8 cellular contexts compared by ENCODE assay signal in the genomic region with DNA sequence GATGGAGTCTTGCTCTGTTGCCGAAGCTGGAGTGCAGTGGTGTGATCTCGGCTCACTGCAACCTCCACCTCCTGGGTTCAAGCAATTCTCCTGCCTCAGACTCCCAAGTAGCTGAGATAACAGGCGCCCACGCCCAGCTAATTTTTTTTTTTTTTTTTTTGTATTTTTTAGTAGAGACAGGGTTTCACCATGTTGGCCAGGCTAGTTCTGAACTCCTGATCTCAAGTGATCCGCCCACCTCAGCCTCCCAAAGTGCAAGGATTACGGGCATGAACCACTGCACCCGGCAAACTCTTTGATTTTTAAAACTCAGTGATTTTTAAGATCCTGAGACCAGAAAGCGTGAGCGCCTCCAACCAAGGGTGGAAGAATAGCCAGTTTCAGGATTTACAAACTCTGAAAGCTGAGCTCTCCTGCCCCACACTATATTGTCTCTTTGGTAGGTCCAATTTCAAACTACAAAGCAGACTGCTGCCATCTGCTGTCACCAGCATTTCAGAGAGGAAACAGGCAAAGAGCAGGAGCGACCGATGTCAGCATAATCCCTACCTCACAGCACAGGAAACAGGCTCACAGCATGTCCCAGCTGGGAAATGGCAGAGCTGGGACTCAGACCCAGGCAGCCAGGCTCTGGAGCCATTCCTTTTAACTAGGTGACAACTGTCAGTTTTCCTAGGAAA. TPM values are rescaled to one million over a fixed set of nuclear protein-coding genes. Genes with fewer than 3 reads are reported as not detected.
DNase-seq lines count a peak whose midpoint lies in the region; ATAC-seq and TF ChIP-seq lines count a peak whose summit lies in the region.

No MANE protein-coding gene starts in this region.

- H2BK120ac ChIP-seq in trophoblast cell (ENCODE audit: insufficient read depth, low read length, poor library complexity), result no peak overlapping the region

- intact Hi-C loops in activated CD4-positive, alpha-beta memory T cell treated with anti-CD3 and anti-CD28 coated beads for 36 hours (cut with micrococcal nuclease), result loop anchor here (1.0 kb wide), 1 partner anchor 65 kb away; no protein-coding TSS in a partner anchor

- no peak overlapping the region for H3K4me2 ChIP-seq in Karpas-422 (ENCODE audit: low read depth, low read length, poor library complexity, severe bottlenecking)
- H3K4me2 ChIP-seq in trophoblast cell (ENCODE audit: low read length), result no peak overlapping the region

- H4K20me1 ChIP-seq in Karpas-422 (ENCODE audit: insufficient read depth, low read depth, low read length), result peaks cover 3% of the 10 kb centered on the region; the same call in 1 of the 2 replicates

- no peak overlapping the region for H2BK5ac ChIP-seq in trophoblast cell (ENCODE audit: low read depth, low read length, poor library complexity)

- no peak overlapping the region for H2AFZ ChIP-seq in Karpas-422 (ENCODE audit: low read length)
- no peak overlapping the region for H2AFZ ChIP-seq in trophoblast cell (ENCODE audit: insufficient read depth, low read length, poor library complexity)

- H3K4ac ChIP-seq in trophoblast cell (ENCODE audit: low read depth, low read length), result no peak overlapping the region

- no peaks in the 10 kb centered on the region for H3K9me2 ChIP-seq in Karpas-422 (replicated peaks; ENCODE audit: insufficient read depth, low read length)

- H4K91ac ChIP-seq in trophoblast cell (ENCODE audit: low read depth, low read length), result no peak overlapping the region

- H3K4me3 ChIP-seq in Karpas-422 (ENCODE audit: low read length), result no peak overlapping the region
- H3K4me3 ChIP-seq in liver (ENCODE audit: low read depth in 1 of 3, low read length in 3 of 3), result no peak overlapping the region
- no peak overlapping the region for H3K4me3 ChIP-seq in trophoblast cell (ENCODE audit: low read depth, low read length)

- H3K27me3 ChIP-seq in Karpas-422 (ENCODE audit: low read length) (no peaks in the 10 kb centered on the region), liver (ENCODE audit: control insufficient read depth in 4 of 4, insufficient read depth in 4 of 4, low read length in 3 of 4) (no peaks in the 10 kb centered on the region), trophoblast cell (ENCODE audit: insufficient read depth, low read length) (no peaks in the 10 kb centered on the region)

- H3K36me3 ChIP-seq in Karpas-422 (ENCODE audit: insufficient read depth, low read length) (peaks cover 10% of the 10 kb centered on the region; the same call in 1 of the 2 replicates), liver (ENCODE audit: control insufficient read depth in 4 of 4, insufficient read depth in 3 of 4, low read depth in 1 of 4, low read length in 3 of 4) (peaks cover 0 to 10% (median 4%) of the 10 kb centered on the region in 4 donors), trophoblast cell (ENCODE audit: control insufficient read depth in 1 of 2, insufficient read depth in 2 of 2, low read length in 2 of 2) (peaks cover 11 to 13% of the 10 kb centered on the region in 2 experiments)

- no peak overlapping the region for H4K8ac ChIP-seq in trophoblast cell (ENCODE audit: low read depth, low read length)

- ATAC-seq in HG03135 (IDR thresholded peaks at IDR 0.05; ENCODE audit: unreplicated experiment), result no peak

- H2BK12ac ChIP-seq in trophoblast cell (ENCODE audit: low read length), result no peak overlapping the region

- no peaks in the 10 kb centered on the region for H3K79me1 ChIP-seq in trophoblast cell (ENCODE audit: low read length)

- H3K27me3 Mint-ChIP-seq in activated CD4-positive, alpha-beta memory T cell treated with anti-CD3 and anti-CD28 coated beads for 36 hours, result no peaks in the 10 kb centered on the region

- 61% methylated on average over 11 of the region's 11 CpGs for WGBS in liver
- WGBS in trophoblast cell (ENCODE audit: extremely low coverage, insufficient coverage, insufficient read length), result no CpG with 5 or more reads among the region's 11 CpGs

- peaks cover 40% of the 10 kb centered on the region for H3K4me1 Mint-ChIP-seq in activated CD4-positive, alpha-beta memory T cell treated with anti-CD3 and anti-CD28 coated beads for 36 hours (ENCODE audit: low read depth)

- H3K23ac ChIP-seq in trophoblast cell (ENCODE audit: low read length), result no peak overlapping the region

- peaks cover 21% of the 10 kb centered on the region for H3K4me1 ChIP-seq in Karpas-422 (ENCODE audit: low read length)
- H3K4me1 ChIP-seq in liver (ENCODE audit: control insufficient read depth in 4 of 4, insufficient read depth in 4 of 4, low read length in 3 of 4), result peaks cover 0 to 16% (median 13%) of the 10 kb centered on the region in 4 donors
- H3K4me1 ChIP-seq in trophoblast cell (ENCODE audit: control insufficient read depth in 1 of 2, insufficient read depth in 2 of 2, low read length in 2 of 2), result peaks cover 3% of the 10 kb centered on the region in 2 experiments

- DNase-seq in D341Med (ENCODE audit: low spot score) (peak; percentile 68), Karpas-422 (peak; percentile 67), caudate nucleus (lab: John Stamatoyannopoulos, UW) (no peak), trophoblast cell (no peak), mesenteric fat pad (ENCODE audit: low spot score) (no peak)
- DNase-seq in activated CD4-positive, alpha-beta memory T cell treated with anti-CD3 and anti-CD28 coated beads for 36 hours, result peak; percentile 50

- H3K79me2 ChIP-seq in Karpas-422 (ENCODE audit: low read length) (peaks cover 56% of the 10 kb centered on the region), trophoblast cell (ENCODE audit: control insufficient read depth, insufficient read depth, low read length, poor library complexity) (peaks cover 2% of the 10 kb centered on the region)

- peak; percentile 26 for TF ChIP-seq CTCF in liver (IDR thresholded peaks at IDR 0.05; ENCODE audit: low read depth, low read length, missing input control)

- H3K9me3 ChIP-seq in Karpas-422 (ENCODE audit: low read length), result no peaks in the 10 kb centered on the region
- H3K9me3 ChIP-seq in liver (ENCODE audit: control insufficient read depth in 4 of 4, low read length in 3 of 4), result no peaks in the 10 kb centered on the region
- H3K9me3 ChIP-seq in trophoblast cell (ENCODE audit: insufficient read depth, low read depth, low read length), result no peaks in the 10 kb centered on the region

- no peak overlapping the region for H3K14ac ChIP-seq in trophoblast cell (ENCODE audit: low read length)

- TF ChIP-seq RAD21 in liver (IDR thresholded peaks at IDR 0.05), result peak; percentile 67 to 71

- H4K12ac ChIP-seq in trophoblast cell (ENCODE audit: low read depth, low read length), result no peak overlapping the region

- CTCF ChIA-PET in activated CD4-positive, alpha-beta memory T cell treated with anti-CD3 and anti-CD28 coated beads for 36 hours (lab: Charles Lee), result interaction anchor here (0.7 to 6.9 kb wide), 21 partner anchors 9 to 128 kb away, joined by 3 to 202 read pairs (median 7); a partner anchor contains a TSS

- H3K36me3 Mint-ChIP-seq in activated CD4-positive, alpha-beta memory T cell treated with anti-CD3 and anti-CD28 coated beads for 36 hours, result peaks cover 5% of the 10 kb centered on the region

- H3K18ac ChIP-seq in trophoblast cell (ENCODE audit: low read length), result no peak overlapping the region

- peak overlapping the region; percentile 47 for H3K27ac ChIP-seq in Karpas-422 (ENCODE audit: low read length)
- peak overlapping the region in 1 of 2 donors; percentile 61 for H3K27ac ChIP-seq in liver (ENCODE audit: low read depth in 1 of 2, low read length in 2 of 2)
- no peak overlapping the region for H3K27ac ChIP-seq in caudate nucleus (ENCODE audit: low read depth, low read length)
- H3K27ac ChIP-seq in trophoblast cell (ENCODE audit: low read depth, low read length), result no peak overlapping the region

- H3K4me3 Mint-ChIP-seq in activated CD4-positive, alpha-beta memory T cell treated with anti-CD3 and anti-CD28 coated beads for 36 hours, result no peak overlapping the region

- peak overlapping the region; percentile 46 for H3K27ac Mint-ChIP-seq in activated CD4-positive, alpha-beta memory T cell treated with anti-CD3 and anti-CD28 coated beads for 36 hours

- H3K9ac ChIP-seq in Karpas-422 (ENCODE audit: low read length), result no peak overlapping the region
- H3K9ac ChIP-seq in liver (ENCODE audit: low read depth in 1 of 2, low read length in 2 of 2), result no peak overlapping the region
- no peak overlapping the region for H3K9ac ChIP-seq in trophoblast cell (ENCODE audit: low read length)

- no peaks in the 10 kb centered on the region for H3K9me3 Mint-ChIP-seq in activated CD4-positive, alpha-beta memory T cell treated with anti-CD3 and anti-CD28 coated beads for 36 hours

- H2AK5ac ChIP-seq in trophoblast cell (ENCODE audit: low read length), result no peak overlapping the region

- POLR2A ChIA-PET in activated CD4-positive, alpha-beta memory T cell treated with anti-CD3 and anti-CD28 coated beads for 36 hours (lab: Charles Lee), result interaction anchor here (0.6 to 1.9 kb wide), 2 partner anchors 9 to 473 kb away, joined by 3 to 8 read pairs; a partner anchor contains a TSS

RNA-seq across cellular contexts. Expression of a gene that starts 9.2 kb away (rescaled TPM):
- 68.5 and 136 TPM in 2 replicates for total RNA-seq in Karpas-422 (2014; rRNA removed; shearing (Covaris generic); ENCODE audit: low replicate concordance)
- 10 to 100 TPM; 80.3 to 84.3 TPM for total RNA-seq in activated CD4-positive, alpha-beta memory T cell treated with anti-CD3 and anti-CD28 coated beads for 36 hours
- 10 to 100 TPM; 19.3 to 33.3 TPM for total RNA-seq in liver
- 10 to 100 TPM; 27.7 to 45.2 TPM for polyA plus RNA-seq in liver
- 47.8 and 53.3 TPM in 2 replicates for polyA plus RNA-seq in trophoblast cell (2013)
- total RNA-seq in mesenteric fat pad, result 46.0 TPM

RNA-seq across cellular contexts. Expression of a gene that starts 10.0 kb away (rescaled TPM):
- total RNA-seq in Karpas-422 (2014; rRNA removed; shearing (Covaris generic); ENCODE audit: low replicate concordance), result 1.3 and 3.8 TPM in 2 replicates
- total RNA-seq in activated CD4-positive, alpha-beta memory T cell treated with anti-CD3 and anti-CD28 coated beads for 36 hours, result 1 to 10 TPM in 1 of 2 experiments, under 1 TPM in 1; 0.85 to 1.5 TPM
- 1 to 10 TPM; 1.1 to 1.4 TPM for total RNA-seq in liver
- polyA plus RNA-seq in liver, result 1 to 10 TPM; 2.8 TPM
- polyA plus RNA-seq in trophoblast cell (2013), result 5.6 and 6.7 TPM in 2 replicates
- 1.1 TPM for total RNA-seq in mesenteric fat pad

RNA-seq across cellular contexts. Expression of a gene that starts 19.8 kb away (rescaled TPM):
- total RNA-seq in Karpas-422 (2014; rRNA removed; shearing (Covaris generic); ENCODE audit: low replicate concordance), result 8.7 and 12.8 TPM in 2 replicates
- total RNA-seq in activated CD4-positive, alpha-beta memory T cell treated with anti-CD3 and anti-CD28 coated beads for 36 hours, result 10 to 100 TPM; 19.9 to 22.4 TPM
- total RNA-seq in liver (1 to 10 TPM; 2.8 TPM), mesenteric fat pad (22.3 TPM)
- polyA plus RNA-seq in liver, result 1 to 10 TPM in 1 of 2 donors, under 1 TPM in 1; 0.86 to 3.5 TPM
- polyA plus RNA-seq in trophoblast cell (2013), result 12.9 and 13.4 TPM in 2 replicates

RNA-seq across cellular contexts. Expression of a gene that starts 43.3 kb away (rescaled TPM):
- 0.22 TPM in 1 of 2 replicates, not detected in the other for total RNA-seq in Karpas-422 (2014; rRNA removed; shearing (Covaris generic); ENCODE audit: low replicate concordance)
- 1 to 10 TPM; 6.3 to 6.5 TPM for total RNA-seq in activated CD4-positive, alpha-beta memory T cell treated with anti-CD3 and anti-CD28 coated beads for 36 hours
- total RNA-seq in liver (1 to 10 TPM; 4.9 to 9.8 TPM), mesenteric fat pad (76.2 TPM)
- polyA plus RNA-seq in liver, result 1 to 10 TPM; 5.8 to 8.2 TPM
- polyA plus RNA-seq in trophoblast cell (2013), result 8.2 and 9.4 TPM in 2 replicates

RNA-seq across cellular contexts. Expression of a gene that starts 58.7 kb away (rescaled TPM):
- total RNA-seq in Karpas-422 (2014; rRNA removed; shearing (Covaris generic); ENCODE audit: low replicate concordance), result 1.8 and 3.5 TPM in 2 replicates
- 10 to 100 TPM; 13.2 to 17.2 TPM for total RNA-seq in activated CD4-positive, alpha-beta memory T cell treated with anti-CD3 and anti-CD28 coated beads for 36 hours
- total RNA-seq in liver, result 100 to 1,000 TPM; 123 to 146 TPM
- 100 to 1,000 TPM; 237 TPM for polyA plus RNA-seq in liver
- polyA plus RNA-seq in trophoblast cell (2013), result 35.6 and 38.5 TPM in 2 replicates
- 476 TPM for total RNA-seq in mesenteric fat pad

Comparison
In these comparisons a context has a peak if more than half of its experiments do, and no peak if none do; other contexts are left out.
1. DNase-seq: peak in D341Med (single experiment), Karpas-422 (single experiment) and activated CD4-positive, alpha-beta memory T cell treated with anti-CD3 and anti-CD28 coated beads for 36 hours (single experiment); none in caudate nucleus (0 of 61), trophoblast cell (0 of 2) and mesenteric fat pad (single experiment).